11 cellular contexts compared by ENCODE assay signal in genomic region chr17:63039899-63040602, GRCh38.
DNase-seq lines count a peak whose midpoint lies in the region; TF ChIP-seq lines count a peak whose summit lies in the region.
"Had no signal": no experiment of that assay in that cellular context is flagged by ENCODE, and none has a peak within 500 bp of the region (broad histone marks: within the 10 kb centered on the region; RNA-seq: fewer than 3 reads in every experiment).

No MANE protein-coding gene starts in this region.

- peak overlapping the region; percentile 18 for H3K4me3 ChIP-seq in left ventricle myocardium inferior
- H3K4me3 ChIP-seq in right atrium auricular region, result no peak overlapping the region
- H3K4me3 ChIP-seq in suprapubic skin, result no peak overlapping the region
- no peak overlapping the region for H3K4me3 ChIP-seq in transverse colon

- no peak for TF ChIP-seq CTCF in left ventricle myocardium inferior (IDR thresholded peaks at IDR 0.05; ENCODE audit: borderline replicate concordance)
- no peak for TF ChIP-seq CTCF in right atrium auricular region (IDR thresholded peaks at IDR 0.05)
- no peak for TF ChIP-seq CTCF in suprapubic skin (IDR thresholded peaks at IDR 0.05)
- TF ChIP-seq CTCF in transverse colon (IDR thresholded peaks at IDR 0.05), result no peak

- H3K27ac ChIP-seq in left ventricle myocardium inferior (replicated peaks) (no peak overlapping the region), right atrium auricular region (no peak overlapping the region), suprapubic skin (no peak overlapping the region), transverse colon (no peak overlapping the region)

- DNase-seq in left ventricle myocardium inferior, result no peak
- no peak for DNase-seq in right atrium auricular region (ENCODE audit: low spot score)
- DNase-seq in RPMI7951 (ENCODE audit: low read depth), result peak; percentile 62
- DNase-seq in fibroblast of the conjunctiva (ENCODE audit: low read depth), result peak; percentile 49
- no peak for DNase-seq in suprapubic skin (ENCODE audit: low spot score in 2 of 2)
- DNase-seq in erythroblast (lab: John Stamatoyannopoulos, UW), result no peak
- DNase-seq in transverse colon, result no peak
- no peak for DNase-seq in KBM-7
- DNase-seq: activated CD4-positive, alpha-beta T cell treated with anti-CD3 and anti-CD28 coated beads for 4 hours; immature natural killer cell; NCI-H2171 had no signal

- H3K4me1 ChIP-seq in left ventricle myocardium inferior (peaks cover 8% of the 10 kb centered on the region), right atrium auricular region (peaks cover 0 to 10% of the 10 kb centered on the region in 2 donors), suprapubic skin (no peaks in the 10 kb centered on the region), transverse colon (peaks cover 2 to 23% (median 8%) of the 10 kb centered on the region in 4 donors)

- 65% methylated on average over 5 of the region's 5 CpGs for WGBS in suprapubic skin
- 26 to 46% methylated on average over 4 to 5 of the region's 5 CpGs for WGBS in transverse colon (ENCODE audit: low coverage in 1 of 2), 2 donors

- in situ Hi-C loops in transverse colon (cut with MboI; ENCODE audit: low pct_ligation_motif_present in 1 of 4, low pct_unique_long_range_greater_than_20kb in 1 of 4, low sequenced_read_pairs in 3 of 4) (no loop called here), KBM-7 (cut with MboI; ENCODE audit: low pct_unique_long_range_greater_than_20kb, low sequenced_read_pairs) (no loop called here)

- TF ChIP-seq EP300 in suprapubic skin (IDR thresholded peaks at IDR 0.05) (no peak), transverse colon (IDR thresholded peaks at IDR 0.05; ENCODE audit: low read depth) (no peak)

- no peak for TF ChIP-seq POLR2A in suprapubic skin (IDR thresholded peaks at IDR 0.05)
- no peak for TF ChIP-seq POLR2A in erythroblast (IDR thresholded peaks at IDR 0.05; ENCODE audit: low read length)
- no peak for TF ChIP-seq POLR2A in transverse colon (IDR thresholded peaks at IDR 0.05)

- H3K9me3 ChIP-seq in left ventricle myocardium inferior (replicated peaks) (no peaks in the 10 kb centered on the region), right atrium auricular region (no peaks in the 10 kb centered on the region), suprapubic skin (no peaks in the 10 kb centered on the region), transverse colon (no peaks in the 10 kb centered on the region)

- H3K36me3 ChIP-seq in left ventricle myocardium inferior, result no peaks in the 10 kb centered on the region
- no peaks in the 10 kb centered on the region for H3K36me3 ChIP-seq in right atrium auricular region
- no peaks in the 10 kb centered on the region for H3K36me3 ChIP-seq in suprapubic skin
- H3K36me3 ChIP-seq in transverse colon, result no peaks in the 10 kb centered on the region

- H3K27me3 ChIP-seq in left ventricle myocardium inferior (ENCODE audit: low read depth) (no peaks in the 10 kb centered on the region), right atrium auricular region (no peaks in the 10 kb centered on the region), suprapubic skin (no peaks in the 10 kb centered on the region), transverse colon (no peaks in the 10 kb centered on the region)

- intact Hi-C loops in left ventricle myocardium inferior (cut with micrococcal nuclease), result no loop called here
- intact Hi-C loops in transverse colon (cut with DNase I; ENCODE audit: low total_unique reads), result no loop called here

Comparison
In these comparisons a context has a peak if more than half of its experiments do, and no peak if none do; other contexts are left out.
1. DNase-seq: peak in RPMI7951 (single experiment) and fibroblast of the conjunctiva (single experiment); none in left ventricle myocardium inferior (single experiment), right atrium auricular region (single experiment), suprapubic skin (0 of 2), erythroblast (0 of 2), transverse colon (single experiment) and KBM-7 (single experiment).